ENCODE assay signal across 20 cellular contexts in genomic region chr21:35699360-35699759, GRCh38.
DNase-seq lines count a peak whose midpoint lies in the region; ATAC-seq and TF ChIP-seq lines count a peak whose summit lies in the region.
"Had no signal": no experiment of that assay in that cellular context is flagged by ENCODE, and none has a peak within 500 bp of the region (broad histone marks: within the 10 kb centered on the region; RNA-seq: fewer than 3 reads in every experiment).

No MANE protein-coding gene starts in this region.

- no peaks in the 10 kb centered on the region for H3K9me2 ChIP-seq in SK-N-SH

- POLR2A ChIA-PET in SK-N-SH (lab: Yijun Ruan, JAX), result no interaction called here

- H3F3A ChIP-seq in SK-N-SH (replicated peaks; ENCODE audit: insufficient read depth), result no peaks in the 10 kb centered on the region

- H3K27ac ChIP-seq in left lung, result no peak overlapping the region
- peak overlapping the region; percentile 8 for H3K27ac ChIP-seq in neutrophil
- H3K27ac ChIP-seq in upper lobe of right lung, result no peak overlapping the region
- no peak overlapping the region for H3K27ac ChIP-seq in SK-N-SH (ENCODE audit: low read depth in 2 of 2, low read length in 1 of 2)
- H3K27ac ChIP-seq: 22Rv1; A549; BLaER1 treated with 17β-estradiol and CSF1 and Interleukin-3, amounts not matched to agents 10 nM and 100 nM; C4-2B had no signal

- intact Hi-C loops in left lung (cut with DNase I), result no loop called here
- intact Hi-C loops in upper lobe of right lung (cut with DNase I), result no loop called here

- no peak overlapping the region for H3K4me2 ChIP-seq in SK-N-SH
- H3K4me2 ChIP-seq: A549 had no signal

- no peak for TF ChIP-seq RAD21 in SK-N-SH (IDR thresholded peaks at IDR 0.05; ENCODE audit: low read length)

- WGBS in SK-N-SH (ENCODE audit: low lambda C conversion rate), result 23% methylated on average over 3 of the region's 3 CpGs

- H3K79me2 ChIP-seq in SK-N-SH (ENCODE audit: insufficient read depth), result no peaks in the 10 kb centered on the region

- peak; percentile 32 for ATAC-seq in left lung
- ATAC-seq in upper lobe of right lung, result peak; percentile 65
- ATAC-seq in GM18868 (IDR thresholded peaks at IDR 0.05; ENCODE audit: unreplicated experiment), result no peak
- ATAC-seq in HG02970 (IDR thresholded peaks at IDR 0.05; ENCODE audit: low FRiP score, unreplicated experiment), result no peak
- ATAC-seq: A549; CD8-positive, alpha-beta T cell; GM12878 had no signal

- CTCF ChIA-PET in SK-N-SH (lab: Yijun Ruan, JAX), result no interaction called here

- H3K36me3 ChIP-seq in left lung, result no peaks in the 10 kb centered on the region
- no peaks in the 10 kb centered on the region for H3K36me3 ChIP-seq in neutrophil
- no peaks in the 10 kb centered on the region for H3K36me3 ChIP-seq in upper lobe of right lung
- no peaks in the 10 kb centered on the region for H3K36me3 ChIP-seq in SK-N-SH (replicated peaks in 1 of 2; ENCODE audit: control insufficient read depth in 1 of 2, insufficient read depth in 2 of 2, low read length in 1 of 2)
- H3K36me3 ChIP-seq: BLaER1 treated with 17β-estradiol and CSF1 and Interleukin-3, amounts not matched to agents 10 nM and 100 nM had no signal

- H3K4me3 ChIP-seq in left lung, result no peak overlapping the region
- no peak overlapping the region for H3K4me3 ChIP-seq in neutrophil (ENCODE audit: low read depth in 1 of 2, low read length in 1 of 2)
- H3K4me3 ChIP-seq in upper lobe of right lung, result no peak overlapping the region
- no peak overlapping the region for H3K4me3 ChIP-seq in SK-N-SH (ENCODE audit: low read depth in 2 of 2, low read length in 1 of 2)
- H3K4me3 ChIP-seq: A549; BLaER1 treated with 17β-estradiol and CSF1 and Interleukin-3, amounts not matched to agents 10 nM and 100 nM; GM12878 had no signal

- H3K4me1 ChIP-seq in left lung, result peaks cover 11 to 14% of the 10 kb centered on the region in 2 donors
- H3K4me1 ChIP-seq in neutrophil (ENCODE audit: control insufficient read depth in 1 of 2, insufficient read depth in 1 of 2, low read depth in 1 of 2, low read length in 1 of 2), result peaks cover 17 to 22% of the 10 kb centered on the region in 2 experiments
- H3K4me1 ChIP-seq in upper lobe of right lung, result peaks cover 17% of the 10 kb centered on the region
- H3K4me1 ChIP-seq in SK-N-SH (ENCODE audit: control insufficient read depth in 1 of 2, insufficient read depth in 2 of 2, low read depth in 1 of 2, low read length in 1 of 2), result peaks cover 3 to 5% of the 10 kb centered on the region in 2 experiments; a peak in 1 of 4 replicates
- H3K4me1 ChIP-seq: A549, Caco-2 had no signal

- no peak for TF ChIP-seq EP300 in SK-N-SH (IDR thresholded peaks at IDR 0.05; ENCODE audit: borderline replicate concordance in 1 of 2, low read depth in 1 of 2, low read length in 1 of 2)

- H3K9me3 ChIP-seq in left lung, result no peaks in the 10 kb centered on the region
- no peaks in the 10 kb centered on the region for H3K9me3 ChIP-seq in neutrophil
- H3K9me3 ChIP-seq in upper lobe of right lung, result no peaks in the 10 kb centered on the region
- H3K9me3 ChIP-seq in SK-N-SH, result no peaks in the 10 kb centered on the region
- H3K9me3 ChIP-seq: A549; BLaER1 treated with 17β-estradiol and CSF1 and Interleukin-3, amounts not matched to agents 10 nM and 100 nM; Caco-2 had no signal

- H4K20me1 ChIP-seq in SK-N-SH (ENCODE audit: insufficient read depth), result no peaks in the 10 kb centered on the region
- H4K20me1 ChIP-seq: BLaER1 treated with 17β-estradiol and CSF1 and Interleukin-3, amounts not matched to agents 10 nM and 100 nM had no signal

- DNase-seq in SKM-1 treated with dmso at 0.1 percent for 144 hours (lab: John Stamatoyannopoulos, UW; ENCODE audit: unreplicated experiment) (peak; percentile 28), SKM-1 (lab: John Stamatoyannopoulos, UW; ENCODE audit: unreplicated experiment) (no peak), left lung (no peak), upper lobe of right lung (no peak), SK-N-SH (no peak)
- DNase-seq: AML-193; Caco-2; Calu3; CD4-positive, alpha-beta T cell; CD8-positive, alpha-beta T cell; DMS79 treated with DMSO at 0.1 percent for 48 hours; GF-D8 had no signal

- H2AFZ ChIP-seq in SK-N-SH (ENCODE audit: low read depth), result no peak overlapping the region

- no peak for TF ChIP-seq CTCF in left lung (IDR thresholded peaks at IDR 0.05)
- no peak for TF ChIP-seq CTCF in neutrophil (IDR thresholded peaks at IDR 0.05)
- no peak for TF ChIP-seq CTCF in upper lobe of right lung (IDR thresholded peaks at IDR 0.05)
- no peak for TF ChIP-seq CTCF in SK-N-SH (IDR thresholded peaks at IDR 0.05)

- H3K9ac ChIP-seq in SK-N-SH, result no peak overlapping the region
- H3K9ac ChIP-seq: BLaER1 treated with 17β-estradiol and CSF1 and Interleukin-3, amounts not matched to agents 10 nM and 100 nM had no signal

- H3K27me3 ChIP-seq in left lung (peaks cover 0 to 2% of the 10 kb centered on the region in 2 donors), neutrophil (peaks cover 27% of the 10 kb centered on the region), upper lobe of right lung (no peaks in the 10 kb centered on the region), SK-N-SH (ENCODE audit: insufficient read depth) (peaks cover 10% of the 10 kb centered on the region; the same call in 1 of the 2 replicates)
- H3K27me3 ChIP-seq: BLaER1 treated with 17β-estradiol and CSF1 and Interleukin-3, amounts not matched to agents 10 nM and 100 nM had no signal

TF ChIP-seq in SK-N-SH, 30 proteins besides CTCF, POLR2A, EP300 and RAD21:
- TF ChIP-seq FOXM1 (IDR thresholded peaks at IDR 0.05; ENCODE audit: low read depth) (no peak), SMC3 (IDR thresholded peaks at IDR 0.05; ENCODE audit: low read depth, low read length) (no peak), TAF1 (IDR thresholded peaks at IDR 0.05; ENCODE audit: borderline replicate concordance, low read depth, low read length) (no peak), FOXJ3 (CRISPR knock-in tag; IDR thresholded peaks at IDR 0.05) (no peak)

Comparison
In these comparisons a context has a peak if more than half of its experiments do, and no peak if none do; other contexts are left out.
1. ATAC-seq: peak in left lung (single experiment) and upper lobe of right lung (single experiment); none in GM18868 (single experiment) and HG02970 (single experiment).